In the genomic region with DNA sequence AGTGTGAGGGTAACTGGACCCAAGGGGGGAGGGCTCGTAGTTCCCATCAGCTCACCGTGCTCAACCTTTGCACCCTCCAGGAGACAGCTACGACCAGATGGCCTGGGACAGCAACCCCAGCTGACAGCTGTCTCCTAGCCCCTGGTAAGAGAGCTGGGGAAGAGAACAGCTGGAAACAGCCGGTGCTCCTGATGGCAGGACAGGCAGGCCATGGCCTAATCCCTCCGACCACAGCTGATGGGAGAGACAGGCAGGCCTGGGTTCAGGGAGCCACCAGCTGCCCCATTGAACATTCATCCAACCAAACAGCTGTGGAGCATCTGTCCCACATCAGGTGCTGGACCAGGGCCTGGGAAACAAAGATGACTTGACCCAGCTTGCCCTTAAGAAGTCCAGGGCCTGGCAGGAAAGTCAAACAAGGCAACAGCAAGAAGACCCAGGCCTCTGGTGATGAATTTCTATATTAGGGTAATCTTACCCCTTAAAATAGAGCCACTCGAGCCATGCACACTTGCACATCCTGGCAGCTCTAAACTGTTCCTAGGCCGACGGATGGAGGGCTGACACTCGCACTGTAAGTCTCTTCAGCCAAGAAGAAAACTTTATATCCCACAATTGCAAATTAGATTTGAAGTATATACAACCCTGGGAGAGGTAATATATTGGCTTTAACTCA, we compare ENCODE assay signal across 24 cellular contexts. TPM values are rescaled to one million over a fixed set of nuclear protein-coding genes. Genes with fewer than 3 reads are reported as not detected.
DNase-seq lines count a peak whose midpoint lies in the region; ATAC-seq and TF ChIP-seq lines count a peak whose summit lies in the region.
"Had no signal": no experiment of that assay in that cellular context is flagged by ENCODE, and none has a peak within 500 bp of the region (broad histone marks: within the 10 kb centered on the region; RNA-seq: fewer than 3 reads in every experiment).

No MANE protein-coding gene starts in this region.

- ATAC-seq in upper lobe of left lung (ENCODE audit: low FRiP score in 2 of 2), result peak; percentile 30 to 36
- ATAC-seq in CD4-positive, alpha-beta T cell (ENCODE audit: poor library complexity), result no peak
- no peak for ATAC-seq in GM18870 (IDR thresholded peaks at IDR 0.05; ENCODE audit: unreplicated experiment)
- ATAC-seq: activated CD8-positive, alpha-beta T cell treated with anti-CD3 and anti-CD28 coated beads, Interleukin-2, amount 10 ng/mL, durations not matched to agents 7 days and 5 days; activated T-cell treated with anti-CD3 and anti-CD28 coated beads, Interleukin-2, amount 50 U/mL, for 4 hours; HCT116; stimulated activated naive CD8-positive, alpha-beta T cell treated with anti-CD3 and anti-CD28 coated beads, Interleukin-15, amount 100 ng/mL, for 72 hours had no signal

- TF ChIP-seq POLR2A in upper lobe of left lung (IDR thresholded peaks at IDR 0.05), result no peak

- no peak overlapping the region for H3K56ac ChIP-seq in mesendoderm (ENCODE audit: low read length)

- H2BK5ac ChIP-seq in mesenchymal stem cell (ENCODE audit: low read depth, low read length, poor library complexity, severe bottlenecking) (no peak overlapping the region), mesendoderm (ENCODE audit: low read length) (no peak overlapping the region)

- H3K18ac ChIP-seq in mesenchymal stem cell (ENCODE audit: low read depth in 1 of 2, low read length in 2 of 2) (no peak overlapping the region), mesendoderm (ENCODE audit: low read length) (no peak overlapping the region)

- no peaks in the 10 kb centered on the region for H3K9me3 Mint-ChIP-seq in CD4-positive, alpha-beta T cell
- H3K9me3 Mint-ChIP-seq: activated T-cell treated with anti-CD3 and anti-CD28 coated beads, Interleukin-2, amount 50 U/mL, for 4 hours; neural crest cell had no signal

- no peak overlapping the region for H3K27ac ChIP-seq in mesenchymal stem cell (ENCODE audit: low read length, poor library complexity, severe bottlenecking)
- no peak overlapping the region for H3K27ac ChIP-seq in upper lobe of left lung
- H3K27ac ChIP-seq in CD4-positive, alpha-beta T cell (ENCODE audit: low read depth, low read length), result no peak overlapping the region
- H3K27ac ChIP-seq in mesendoderm (ENCODE audit: low read depth, low read length), result no peak overlapping the region
- H3K27ac ChIP-seq: epithelial cell of prostate, uterus had no signal

- no peaks in the 10 kb centered on the region for H3K27me3 ChIP-seq in mesenchymal stem cell (ENCODE audit: control insufficient read depth in 1 of 2, insufficient read depth in 1 of 2, low read length in 2 of 2)
- no peaks in the 10 kb centered on the region for H3K27me3 ChIP-seq in upper lobe of left lung
- H3K27me3 ChIP-seq in CD4-positive, alpha-beta T cell (ENCODE audit: control insufficient read depth, insufficient read depth, low read length), result no peaks in the 10 kb centered on the region
- H3K27me3 ChIP-seq in mesendoderm (ENCODE audit: insufficient read depth, low read length, poor library complexity), result no peaks in the 10 kb centered on the region
- H3K27me3 ChIP-seq: uterus had no signal

- DNase-seq in NCI-H524 (lab: John Stamatoyannopoulos, UW) (peak; percentile 95 to 97), fibroblast of the aortic adventitia (ENCODE audit: low read depth) (peak; percentile 10), mesenchymal stem cell (peak; percentile 46), upper lobe of left lung (peak in 1 of 2 donors; percentile 58), mesendoderm (no peak)
- no peak for DNase-seq in CD4-positive, alpha-beta T cell
- DNase-seq: activated CD8-positive, alpha-beta T cell treated with anti-CD3 and anti-CD28 coated beads, Interleukin-2, amount 10 ng/mL, durations not matched to agents 7 days and 5 days; activated naive CD4-positive, alpha-beta T cell treated with anti-CD3 and anti-CD28 coated beads, Interleukin-2, amount 10 ng/mL, durations not matched to agents 7 days and 5 days; activated T-cell treated with anti-CD3 and anti-CD28 coated beads, Interleukin-2, amount 50 U/mL, for 4 hours; AML-193; COR-L47; dermis blood vessel endothelial cell; NCI-H187; NCI-H510A; retina; SHP77 treated with DMSO at 0.1 percent for 48 hours; stimulated activated CD4-positive, alpha-beta T cell treated with anti-CD3 and anti-CD28 coated beads, Interleukin-1b, Interleukin-23, amount 100 ng/mL, for 48 hours; stimulated activated naive CD8-positive, alpha-beta T cell treated with anti-CD3 and anti-CD28 coated beads, Interleukin-15, amount 100 ng/mL, for 72 hours; uterus had no signal

- H3K23ac ChIP-seq in mesenchymal stem cell (ENCODE audit: low read length in 2 of 2) (no peak overlapping the region), mesendoderm (ENCODE audit: low read length) (no peak overlapping the region)

- H3K4ac ChIP-seq in mesenchymal stem cell (ENCODE audit: low read depth in 1 of 2, low read length in 2 of 2) (no peak overlapping the region), mesendoderm (ENCODE audit: low read depth, low read length) (no peak overlapping the region)

- no peaks in the 10 kb centered on the region for H3K4me1 ChIP-seq in mesenchymal stem cell (ENCODE audit: control insufficient read depth, insufficient read depth, low read depth, low read length)
- H3K4me1 ChIP-seq in upper lobe of left lung, result peaks cover 0 to 5% (median 2%) of the 10 kb centered on the region in 4 donors
- H3K4me1 ChIP-seq in mesendoderm (ENCODE audit: control insufficient read depth, low read depth, low read length), result no peaks in the 10 kb centered on the region
- H3K4me1 ChIP-seq: uterus had no signal

- no peak overlapping the region for H2AK5ac ChIP-seq in mesenchymal stem cell (ENCODE audit: low read length, severe bottlenecking)
- H2AK5ac ChIP-seq in mesendoderm (ENCODE audit: low read length), result no peak overlapping the region

- H2BK120ac ChIP-seq in mesenchymal stem cell (ENCODE audit: low read depth, low read length) (no peak overlapping the region), mesendoderm (ENCODE audit: low read depth, low read length) (no peak overlapping the region)

- TF ChIP-seq EP300 in upper lobe of left lung (IDR thresholded peaks at IDR 0.05), result peak in 2 of 4 donors; percentile 35 to 52

- intact Hi-C loops in CD4-positive, alpha-beta T cell (cut with DNase I, micrococcal nuclease), result no loop called here

- H3K79me1 ChIP-seq in mesenchymal stem cell (replicated peaks; ENCODE audit: low read length, poor library complexity, severe bottlenecking), result no peaks in the 10 kb centered on the region
- no peaks in the 10 kb centered on the region for H3K79me1 ChIP-seq in mesendoderm (ENCODE audit: low read length)

- no peaks in the 10 kb centered on the region for H3K4me1 Mint-ChIP-seq in CD4-positive, alpha-beta T cell (ENCODE audit: low read depth)
- H3K4me1 Mint-ChIP-seq: activated naive CD4-positive, alpha-beta T cell treated with anti-CD3 and anti-CD28 coated beads, Interleukin-2, amount 10 ng/mL, durations not matched to agents 7 days and 5 days; neural crest cell; stimulated activated naive CD8-positive, alpha-beta T cell treated with anti-CD3 and anti-CD28 coated beads, Interleukin-15, amount 100 ng/mL, for 72 hours had no signal

- no peaks in the 10 kb centered on the region for H3K36me3 Mint-ChIP-seq in CD4-positive, alpha-beta T cell (ENCODE audit: low read depth)
- H3K36me3 Mint-ChIP-seq: activated naive CD4-positive, alpha-beta T cell treated with anti-CD3 and anti-CD28 coated beads, Interleukin-2, amount 10 ng/mL, durations not matched to agents 7 days and 5 days had no signal

- no peak overlapping the region for H3K14ac ChIP-seq in mesenchymal stem cell (ENCODE audit: low read length in 2 of 2)

- peaks cover 3% of the 10 kb centered on the region for H3K27me3 Mint-ChIP-seq in CD4-positive, alpha-beta T cell
- H3K27me3 Mint-ChIP-seq: activated naive CD4-positive, alpha-beta T cell treated with anti-CD3 and anti-CD28 coated beads, Interleukin-2, amount 10 ng/mL, durations not matched to agents 7 days and 5 days; stimulated activated naive CD8-positive, alpha-beta T cell treated with anti-CD3 and anti-CD28 coated beads, Interleukin-15, amount 100 ng/mL, for 72 hours had no signal

- TF ChIP-seq CTCF in fibroblast of the aortic adventitia (IDR thresholded peaks at IDR 0.05; ENCODE audit: insufficient read depth, low read length), result no peak
- no peak for TF ChIP-seq CTCF in upper lobe of left lung (IDR thresholded peaks at IDR 0.05)
- no peak for TF ChIP-seq CTCF in CD4-positive, alpha-beta T cell (IDR thresholded peaks at IDR 0.05)

- H3K9ac ChIP-seq in mesenchymal stem cell (ENCODE audit: low read length) (no peak overlapping the region), mesendoderm (ENCODE audit: low read length) (no peak overlapping the region)

- H4K5ac ChIP-seq in mesendoderm (ENCODE audit: low read length), result no peak overlapping the region

- no peak overlapping the region for H3K4me3 Mint-ChIP-seq in CD4-positive, alpha-beta T cell
- H3K4me3 Mint-ChIP-seq: activated CD8-positive, alpha-beta T cell treated with anti-CD3 and anti-CD28 coated beads, Interleukin-2, amount 10 ng/mL, durations not matched to agents 7 days and 5 days; activated naive CD4-positive, alpha-beta T cell treated with anti-CD3 and anti-CD28 coated beads, Interleukin-2, amount 10 ng/mL, durations not matched to agents 7 days and 5 days; activated T-cell treated with anti-CD3 and anti-CD28 coated beads, Interleukin-2, amount 50 U/mL, for 4 hours; neural crest cell; stimulated activated naive CD8-positive, alpha-beta T cell treated with anti-CD3 and anti-CD28 coated beads, Interleukin-15, amount 100 ng/mL, for 72 hours had no signal

- CTCF ChIA-PET in CD4-positive, alpha-beta T cell (lab: Charles Lee), result no interaction called here

- H3K9me3 ChIP-seq in mesenchymal stem cell (ENCODE audit: control insufficient read depth, low read length) (peaks cover 8% of the 10 kb centered on the region), upper lobe of left lung (peaks cover 0 to 5% (median 2%) of the 10 kb centered on the region in 4 donors)
- H3K9me3 ChIP-seq in CD4-positive, alpha-beta T cell (ENCODE audit: control insufficient read depth, low read length), result no peaks in the 10 kb centered on the region

- H3K27ac Mint-ChIP-seq in CD4-positive, alpha-beta T cell, result no peak overlapping the region
- H3K27ac Mint-ChIP-seq: activated CD8-positive, alpha-beta T cell treated with anti-CD3 and anti-CD28 coated beads, Interleukin-2, amount 10 ng/mL, durations not matched to agents 7 days and 5 days; activated naive CD4-positive, alpha-beta T cell treated with anti-CD3 and anti-CD28 coated beads, Interleukin-2, amount 10 ng/mL, durations not matched to agents 7 days and 5 days had no signal

- POLR2A ChIA-PET in CD4-positive, alpha-beta T cell (lab: Charles Lee), result no interaction called here

- no peak overlapping the region for H2BK15ac ChIP-seq in mesenchymal stem cell (ENCODE audit: low read depth, poor library complexity, severe bottlenecking)
- H2BK15ac ChIP-seq in mesendoderm (replicated peaks; ENCODE audit: low read depth), result no peak overlapping the region

- no peak overlapping the region for H4K8ac ChIP-seq in mesenchymal stem cell (ENCODE audit: low read length)
- H4K8ac ChIP-seq in mesendoderm (ENCODE audit: low read depth, low read length), result no peak overlapping the region

- no peaks in the 10 kb centered on the region for H3K79me2 ChIP-seq in mesendoderm (ENCODE audit: control insufficient read depth, insufficient read depth, low read length)

- WGBS in mesenchymal stem cell, result 87% methylated on average over 9 of the region's 9 CpGs
- WGBS in upper lobe of left lung, 2 donors, result 58 to 77% methylated on average over 4 to 9 of the region's 9 CpGs
- no CpG with 5 or more reads among the region's 9 CpGs for WGBS in mesendoderm (ENCODE audit: extremely low coverage, insufficient coverage, low lambda C conversion rate)

- H2AFZ ChIP-seq in mesenchymal stem cell (ENCODE audit: low read depth, low read length), result no peak overlapping the region

- H3K4me3 ChIP-seq in fibroblast of the aortic adventitia (ENCODE audit: low read depth, low read length) (no peak overlapping the region), mesenchymal stem cell (ENCODE audit: insufficient read depth in 1 of 2, low read depth in 1 of 2, low read length in 2 of 2) (no peak overlapping the region), upper lobe of left lung (no peak overlapping the region), mesendoderm (ENCODE audit: low read length) (no peak overlapping the region)
- H3K4me3 ChIP-seq: uterus had no signal

- H3K4me2 ChIP-seq in mesenchymal stem cell (ENCODE audit: low read length, poor library complexity, severe bottlenecking), result no peak overlapping the region
- H3K4me2 ChIP-seq in mesendoderm (ENCODE audit: low read length), result no peak overlapping the region

- peaks cover 53 to 100% of the 10 kb centered on the region in 2 experiments for H3K36me3 ChIP-seq in mesenchymal stem cell (ENCODE audit: control insufficient read depth in 1 of 2, insufficient read depth in 2 of 2, low read depth in 1 of 2, low read length in 2 of 2)
- no peaks in the 10 kb centered on the region for H3K36me3 ChIP-seq in upper lobe of left lung
- H3K36me3 ChIP-seq in mesendoderm (ENCODE audit: control insufficient read depth, insufficient read depth, low read length), result no peaks in the 10 kb centered on the region
- H3K36me3 ChIP-seq: uterus had no signal

- H2BK12ac ChIP-seq in mesenchymal stem cell (ENCODE audit: low read length in 2 of 2), result no peak overlapping the region

- H4K91ac ChIP-seq in mesenchymal stem cell (ENCODE audit: low read length), result no peak overlapping the region

RNA-seq across cellular contexts. Expression of gene OLFML2B, which starts 12.2 kb away (rescaled TPM):
- 12.0 and 14.5 TPM in 2 replicates for total RNA-seq in fibroblast of the aortic adventitia (ENCODE audit: low replicate concordance)
- polyA plus RNA-seq in mesenchymal stem cell (2013, experiment 1 of 2), result 4.5 TPM
- 4.1 TPM for polyA plus RNA-seq in mesenchymal stem cell (2013, experiment 2 of 2)
- total RNA-seq in upper lobe of left lung, result 10 to 100 TPM in 3 of 6 donors, 1 to 10 TPM in 3; 5.1 to 51.3 (median 9.9) TPM
- under 1 TPM in 1 of 2 experiments, not detected in 1; 0.08 TPM for total RNA-seq in CD4-positive, alpha-beta T cell
- polyA plus RNA-seq in mesendoderm (2013, experiment 1 of 2), result 2.4 TPM
- 2.8 TPM for polyA plus RNA-seq in mesendoderm (2013, experiment 2 of 2)
- total RNA-seq: activated CD8-positive, alpha-beta T cell treated with anti-CD3 and anti-CD28 coated beads, Interleukin-2, amount 10 ng/mL, durations not matched to agents 7 days and 5 days; T-helper 1 cell treated with Interleukin-12 subunit alpha and Interleukin-12 subunit beta and Interleukin-4 antibody, amounts not matched to agents 30 ng/mL and 1 ng/mL, for 36 hours had no signal

RNA-seq across cellular contexts. Expression of gene NOS1AP, which starts 58.0 kb away (rescaled TPM):
- total RNA-seq in fibroblast of the aortic adventitia (ENCODE audit: low replicate concordance) (0.18 TPM in 1 of 2 replicates, not detected in the other), upper lobe of left lung (10 to 100 TPM in 2 of 6 donors, 1 to 10 TPM in 4; 5.3 to 16.4 (median 6.5) TPM)
- 0.50 TPM for polyA plus RNA-seq in mesenchymal stem cell (2013, experiment 1 of 2)
- 0.63 TPM for polyA plus RNA-seq in mesenchymal stem cell (2013, experiment 2 of 2)
- total RNA-seq in CD4-positive, alpha-beta T cell, result not detected
- 10.6 TPM for polyA plus RNA-seq in mesendoderm (2013, experiment 1 of 2)
- polyA plus RNA-seq in mesendoderm (2013, experiment 2 of 2), result 10.8 TPM
- total RNA-seq: activated CD8-positive, alpha-beta T cell treated with anti-CD3 and anti-CD28 coated beads, Interleukin-2, amount 10 ng/mL, durations not matched to agents 7 days and 5 days; T-helper 1 cell treated with Interleukin-12 subunit alpha and Interleukin-12 subunit beta and Interleukin-4 antibody, amounts not matched to agents 30 ng/mL and 1 ng/mL, for 36 hours had no signal

Comparison
In these comparisons a context has a peak if more than half of its experiments do, and no peak if none do; other contexts are left out.
1. DNase-seq: peak in NCI-H524 (2 of 2), fibroblast of the aortic adventitia (single experiment) and mesenchymal stem cell (single experiment); none in CD4-positive, alpha-beta T cell (0 of 10) and mesendoderm (single experiment).
2. ATAC-seq: peak in upper lobe of left lung (2 of 2); none in CD4-positive, alpha-beta T cell (single experiment) and GM18870 (single experiment).
3. RNA of gene OLFML2B, which starts 12.2 kb away (total RNA-seq): 12.0 to 14.5 TPM in fibroblast of the aortic adventitia and 5.1 to 51.3 TPM in upper lobe of left lung; 0.08 TPM in CD4-positive, alpha-beta T cell; every median in the first group is over 4 times any median in the second.